ENCODE assay signal across 14 cellular contexts in genomic region chr10:78251041-78251434, GRCh38.
"Had no signal": no experiment of that assay in that cellular context is flagged by ENCODE, and none has a peak within 500 bp of the region (broad histone marks: within the 10 kb centered on the region; RNA-seq: fewer than 3 reads in every experiment).

No MANE protein-coding gene starts in this region.

- H3K27me3 ChIP-seq: right atrium auricular region had no signal

- H3K36me3 Mint-ChIP-seq: activated naive CD8-positive, alpha-beta T cell treated with anti-CD3 and anti-CD28 coated beads for 36 hours; memory B cell; naive B cell; type B pancreatic cell had no signal

- H3K9me3 Mint-ChIP-seq: activated naive CD8-positive, alpha-beta T cell treated with anti-CD3 and anti-CD28 coated beads for 36 hours; memory B cell; naive B cell; stimulated activated naive CD8-positive, alpha-beta T cell treated with anti-CD3 and anti-CD28 coated beads, Interleukin-15, Interleukin-2, amounts not matched to agents 100 ng/mL and 50 ng/mL, for 24 hours; type B pancreatic cell had no signal

- DNase-seq: activated CD4-positive, alpha-beta T cell treated with anti-CD3 and anti-CD28 coated beads, Interleukin-2, amount 50 U/mL, for 4 hours; activated naive CD8-positive, alpha-beta T cell treated with anti-CD3 and anti-CD28 coated beads for 36 hours; activated T-cell treated with anti-CD3 and anti-CD28 coated beads for 4 hours; amniotic stem cell; foreskin melanocyte; kidney; mucosa of descending colon; naive B cell; stimulated activated CD4-positive, alpha-beta T cell treated with anti-CD3 and anti-CD28 coated beads, Interleukin-2, amount 100 ng/mL, for 24 hours; SW 1271 had no signal

- H3K4me3 Mint-ChIP-seq: activated naive CD8-positive, alpha-beta T cell treated with anti-CD3 and anti-CD28 coated beads for 36 hours; memory B cell; stimulated activated naive CD8-positive, alpha-beta T cell treated with anti-CD3 and anti-CD28 coated beads, Interleukin-15, Interleukin-2, amounts not matched to agents 100 ng/mL and 50 ng/mL, for 24 hours; type B pancreatic cell had no signal

- H3K27ac ChIP-seq: right atrium auricular region had no signal

- H3K4me3 ChIP-seq: mucosa of descending colon, right atrium auricular region had no signal

- H3K27ac Mint-ChIP-seq: activated naive CD8-positive, alpha-beta T cell treated with anti-CD3 and anti-CD28 coated beads for 36 hours; memory B cell; naive B cell; stimulated activated naive CD8-positive, alpha-beta T cell treated with anti-CD3 and anti-CD28 coated beads, Interleukin-15, Interleukin-2, amounts not matched to agents 100 ng/mL and 50 ng/mL, for 24 hours; type B pancreatic cell had no signal

- H3K27me3 Mint-ChIP-seq: type B pancreatic cell had no signal

- H3K36me3 ChIP-seq: right atrium auricular region had no signal

- H3K9me3 ChIP-seq: mucosa of descending colon, right atrium auricular region had no signal
